ENCODE assay signal across 1 cellular context in genomic region chr17:57243171-57243622, GRCh38.
TF ChIP-seq lines count a peak whose summit lies in the region.

No MANE protein-coding gene starts in this region.

TF ChIP-seq in HepG2, 621 proteins besides CTCF, POLR2A, EP300 and RAD21 (continued from another document and continues in another):
- no peak for TF ChIP-seq ZFP62 (CRISPR knock-in tag; IDR thresholded peaks at IDR 0.05)
- TF ChIP-seq ZFP36L2 (CRISPR knock-in tag; IDR thresholded peaks at IDR 0.05), result no peak
- no peak for TF ChIP-seq NONO (IDR thresholded peaks at IDR 0.05)
- TF ChIP-seq NONO (CRISPR knock-in tag; conservative IDR thresholded peaks at IDR 0.05), result peak; percentile 61; the same call in 1 of the 2 replicates
- TF ChIP-seq, protein P1, sequence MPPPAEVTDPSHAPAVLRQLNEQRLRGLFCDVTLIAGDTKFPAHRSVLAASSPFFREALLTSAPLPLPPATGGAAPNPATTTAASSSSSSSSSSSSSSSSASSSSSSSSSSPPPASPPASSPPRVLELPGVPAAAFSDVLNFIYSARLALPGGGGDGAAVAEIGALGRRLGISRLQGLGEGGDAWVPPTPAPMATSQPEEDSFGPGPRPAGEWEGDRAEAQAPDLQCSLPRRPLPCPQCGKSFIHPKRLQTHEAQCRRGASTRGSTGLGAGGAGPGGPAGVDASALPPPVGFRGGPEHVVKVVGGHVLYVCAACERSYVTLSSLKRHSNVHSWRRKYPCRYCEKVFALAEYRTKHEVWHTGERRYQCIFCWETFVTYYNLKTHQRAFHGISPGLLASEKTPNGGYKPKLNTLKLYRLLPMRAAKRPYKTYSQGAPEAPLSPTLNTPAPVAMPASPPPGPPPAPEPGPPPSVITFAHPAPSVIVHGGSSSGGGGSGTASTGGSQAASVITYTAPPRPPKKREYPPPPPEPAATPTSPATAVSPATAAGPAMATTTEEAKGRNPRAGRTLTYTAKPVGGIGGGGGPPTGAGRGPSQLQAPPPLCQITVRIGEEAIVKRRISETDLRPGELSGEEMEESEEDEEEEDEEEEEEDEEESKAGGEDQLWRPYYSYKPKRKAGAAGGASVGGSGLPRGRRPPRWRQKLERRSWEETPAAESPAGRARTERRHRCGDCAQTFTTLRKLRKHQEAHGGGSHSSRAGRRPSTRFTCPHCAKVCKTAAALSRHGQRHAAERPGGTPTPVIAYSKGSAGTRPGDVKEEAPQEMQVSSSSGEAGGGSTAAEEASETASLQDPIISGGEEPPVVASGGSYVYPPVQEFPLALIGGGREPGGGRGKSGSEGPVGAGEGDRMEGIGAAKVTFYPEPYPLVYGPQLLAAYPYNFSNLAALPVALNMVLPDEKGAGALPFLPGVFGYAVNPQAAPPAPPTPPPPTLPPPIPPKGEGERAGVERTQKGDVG (CRISPR knock-in tag; IDR thresholded peaks at IDR 0.05; ENCODE audit: borderline replicate concordance), result 0 out of 2 replicates have a peak, but pooled peaks have one; percentile 53
- TF ChIP-seq, protein P2, sequence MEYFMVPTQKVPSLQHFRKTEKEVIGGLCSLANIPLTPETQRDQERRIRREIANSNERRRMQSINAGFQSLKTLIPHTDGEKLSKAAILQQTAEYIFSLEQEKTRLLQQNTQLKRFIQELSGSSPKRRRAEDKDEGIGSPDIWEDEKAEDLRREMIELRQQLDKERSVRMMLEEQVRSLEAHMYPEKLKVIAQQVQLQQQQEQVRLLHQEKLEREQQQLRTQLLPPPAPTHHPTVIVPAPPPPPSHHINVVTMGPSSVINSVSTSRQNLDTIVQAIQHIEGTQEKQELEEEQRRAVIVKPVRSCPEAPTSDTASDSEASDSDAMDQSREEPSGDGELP (IDR thresholded peaks at IDR 0.05; ENCODE audit: borderline replicate concordance, low read depth), result no peak
- TF ChIP-seq TBX3 (IDR thresholded peaks at IDR 0.05; ENCODE audit: borderline replicate concordance), result no peak
- 0 out of 2 replicates have a peak, but pooled peaks have one; percentile 53 for TF ChIP-seq ZFP37 (CRISPR knock-in tag; IDR thresholded peaks at IDR 0.05; ENCODE audit: borderline replicate concordance)
- TF ChIP-seq, protein P3, sequence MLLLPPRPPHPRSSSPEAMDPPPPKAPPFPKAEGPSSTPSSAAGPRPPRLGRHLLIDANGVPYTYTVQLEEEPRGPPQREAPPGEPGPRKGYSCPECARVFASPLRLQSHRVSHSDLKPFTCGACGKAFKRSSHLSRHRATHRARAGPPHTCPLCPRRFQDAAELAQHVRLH (CRISPR knock-in tag; IDR thresholded peaks at IDR 0.05; ENCODE audit: borderline replicate concordance, low read depth), result peak; percentile 73; the same call in 1 of the 2 replicates
- peak; percentile 87 for TF ChIP-seq ZNF619 (CRISPR knock-in tag; IDR thresholded peaks at IDR 0.05)
- peak; percentile 71; the same call in 1 of the 2 replicates for TF ChIP-seq HOXA3 (CRISPR knock-in tag; IDR thresholded peaks at IDR 0.05)
- TF ChIP-seq ZBTB14 (CRISPR knock-in tag; IDR thresholded peaks at IDR 0.05), result no peak
- TF ChIP-seq NPAS2 (CRISPR knock-in tag; IDR thresholded peaks at IDR 0.05; ENCODE audit: borderline replicate concordance), result no peak
- TF ChIP-seq CAMTA2 (CRISPR knock-in tag; IDR thresholded peaks at IDR 0.05; ENCODE audit: borderline replicate concordance), result no peak; the same call in 1 of the 2 replicates
- peak; percentile 57 for TF ChIP-seq MEF2D (CRISPR knock-in tag; IDR thresholded peaks at IDR 0.05)
- TF ChIP-seq ZSCAN29 (CRISPR knock-in tag; conservative IDR thresholded peaks at IDR 0.05), result 0 out of 2 replicates have a peak, but pooled peaks have one; percentile 35
- TF ChIP-seq SIN3B (IDR thresholded peaks at IDR 0.05; ENCODE audit: low read length), result no peak
- no peak for TF ChIP-seq MEIS2 (CRISPR knock-in tag; IDR thresholded peaks at IDR 0.05)
- TF ChIP-seq BATF2 (CRISPR knock-in tag; IDR thresholded peaks at IDR 0.05), result no peak
- no peak for TF ChIP-seq WIZ (CRISPR knock-in tag; IDR thresholded peaks at IDR 0.05)
- peak; percentile 66; the same call in 1 of the 2 replicates for TF ChIP-seq BORCS8-MEF2B (CRISPR knock-in tag; IDR thresholded peaks at IDR 0.05)
- TF ChIP-seq, protein P4, sequence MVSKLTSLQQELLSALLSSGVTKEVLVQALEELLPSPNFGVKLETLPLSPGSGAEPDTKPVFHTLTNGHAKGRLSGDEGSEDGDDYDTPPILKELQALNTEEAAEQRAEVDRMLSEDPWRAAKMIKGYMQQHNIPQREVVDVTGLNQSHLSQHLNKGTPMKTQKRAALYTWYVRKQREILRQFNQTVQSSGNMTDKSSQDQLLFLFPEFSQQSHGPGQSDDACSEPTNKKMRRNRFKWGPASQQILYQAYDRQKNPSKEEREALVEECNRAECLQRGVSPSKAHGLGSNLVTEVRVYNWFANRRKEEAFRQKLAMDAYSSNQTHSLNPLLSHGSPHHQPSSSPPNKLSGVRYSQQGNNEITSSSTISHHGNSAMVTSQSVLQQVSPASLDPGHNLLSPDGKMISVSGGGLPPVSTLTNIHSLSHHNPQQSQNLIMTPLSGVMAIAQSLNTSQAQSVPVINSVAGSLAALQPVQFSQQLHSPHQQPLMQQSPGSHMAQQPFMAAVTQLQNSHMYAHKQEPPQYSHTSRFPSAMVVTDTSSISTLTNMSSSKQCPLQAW (CRISPR knock-in tag; IDR thresholded peaks at IDR 0.05), result peak; percentile 92
- no peak for TF ChIP-seq MYC (CRISPR knock-in tag; IDR thresholded peaks at IDR 0.05; ENCODE audit: borderline replicate concordance)
- no peak for TF ChIP-seq ATRX (CRISPR knock-in tag; IDR thresholded peaks at IDR 0.05; ENCODE audit: borderline replicate concordance)
- TF ChIP-seq, protein P5, sequence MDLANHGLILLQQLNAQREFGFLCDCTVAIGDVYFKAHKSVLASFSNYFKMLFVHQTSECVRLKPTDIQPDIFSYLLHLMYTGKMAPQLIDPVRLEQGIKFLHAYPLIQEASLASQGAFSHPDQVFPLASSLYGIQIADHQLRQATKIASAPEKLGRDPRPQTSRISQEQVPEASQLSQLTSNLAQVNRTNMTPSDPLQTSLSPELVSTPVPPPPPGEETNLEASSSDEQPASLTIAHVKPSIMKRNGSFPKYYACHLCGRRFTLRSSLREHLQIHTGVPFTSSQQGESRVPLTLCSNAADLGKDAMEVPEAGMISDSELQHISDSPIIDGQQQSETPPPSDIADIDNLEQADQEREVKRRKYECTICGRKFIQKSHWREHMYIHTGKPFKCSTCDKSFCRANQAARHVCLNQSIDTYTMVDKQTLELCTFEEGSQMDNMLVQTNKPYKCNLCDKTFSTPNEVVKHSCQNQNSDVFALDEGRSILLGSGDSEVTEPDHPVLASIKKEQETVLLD (CRISPR knock-in tag; IDR thresholded peaks at IDR 0.05; ENCODE audit: low read depth), result no peak
- no peak for TF ChIP-seq NR2F6 (IDR thresholded peaks at IDR 0.05)
- 0 out of 2 replicates have a peak, but pooled peaks have one; percentile 42 for TF ChIP-seq NR2F6 (CRISPR knock-in tag; IDR thresholded peaks at IDR 0.05)
- TF ChIP-seq ZNF781 (CRISPR knock-in tag; IDR thresholded peaks at IDR 0.05; ENCODE audit: borderline replicate concordance, not compliant biosample characterization), result peak; percentile 64
- TF ChIP-seq ZNF883 (CRISPR knock-in tag; IDR thresholded peaks at IDR 0.05; ENCODE audit: not compliant biosample characterization), result no peak
- TF ChIP-seq CHD2 (IDR thresholded peaks at IDR 0.05; ENCODE audit: low read depth, low read length), result 0 out of 2 replicates have a peak, but pooled peaks have one; percentile 18
- no peak for TF ChIP-seq PHF8 (CRISPR knock-in tag; IDR thresholded peaks at IDR 0.05)
- TF ChIP-seq, protein P6, sequence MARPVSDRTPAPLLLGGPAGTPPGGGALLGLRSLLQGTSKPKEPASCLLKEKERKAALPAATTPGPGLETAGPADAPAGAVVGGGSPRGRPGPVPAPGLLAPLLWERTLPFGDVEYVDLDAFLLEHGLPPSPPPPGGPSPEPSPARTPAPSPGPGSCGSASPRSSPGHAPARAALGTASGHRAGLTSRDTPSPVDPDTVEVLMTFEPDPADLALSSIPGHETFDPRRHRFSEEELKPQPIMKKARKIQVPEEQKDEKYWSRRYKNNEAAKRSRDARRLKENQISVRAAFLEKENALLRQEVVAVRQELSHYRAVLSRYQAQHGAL (CRISPR knock-in tag; IDR thresholded peaks at IDR 0.05; ENCODE audit: not compliant biosample characterization), result no peak
- TF ChIP-seq, protein P7, sequence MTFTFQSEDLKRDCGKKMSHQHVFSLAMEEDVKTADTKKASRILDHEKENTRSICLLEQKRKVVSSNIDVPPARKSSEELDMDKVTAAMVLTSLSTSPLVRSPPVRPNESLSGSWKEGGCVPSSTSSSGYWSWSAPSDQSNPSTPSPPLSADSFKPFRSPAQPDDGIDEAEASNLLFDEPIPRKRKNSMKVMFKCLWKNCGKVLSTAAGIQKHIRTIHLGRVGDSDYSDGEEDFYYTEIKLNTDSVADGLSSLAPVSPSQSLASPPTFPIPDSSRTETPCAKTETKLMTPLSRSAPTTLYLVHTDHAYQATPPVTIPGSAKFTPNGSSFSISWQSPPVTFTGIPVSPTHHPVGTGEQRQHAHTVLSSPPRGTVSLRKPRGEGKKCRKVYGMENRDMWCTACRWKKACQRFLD (CRISPR knock-in tag; IDR thresholded peaks at IDR 0.05; ENCODE audit: borderline replicate concordance), result no peak
- TF ChIP-seq RARA (CRISPR knock-in tag; IDR thresholded peaks at IDR 0.05), result no peak
- TF ChIP-seq AHR (CRISPR knock-in tag; IDR thresholded peaks at IDR 0.05), result no peak
- no peak for TF ChIP-seq ZSCAN12 (CRISPR knock-in tag; IDR thresholded peaks at IDR 0.05)
- no peak for TF ChIP-seq ZNF552 (CRISPR knock-in tag; IDR thresholded peaks at IDR 0.05; ENCODE audit: borderline replicate concordance)
- TF ChIP-seq TEAD3 (CRISPR knock-in tag; optimal IDR thresholded peaks at IDR 0.05; ENCODE audit: borderline replicate concordance), result peak; percentile 89
- TF ChIP-seq SNAI1 (CRISPR knock-in tag; IDR thresholded peaks at IDR 0.05; ENCODE audit: borderline replicate concordance), result 0 out of 2 replicates have a peak, but pooled peaks have one; percentile 48
- TF ChIP-seq TRAFD1 (CRISPR knock-in tag; IDR thresholded peaks at IDR 0.05; ENCODE audit: borderline replicate concordance), result peak; percentile 83; the same call in 1 of the 2 replicates
- TF ChIP-seq, protein P8, sequence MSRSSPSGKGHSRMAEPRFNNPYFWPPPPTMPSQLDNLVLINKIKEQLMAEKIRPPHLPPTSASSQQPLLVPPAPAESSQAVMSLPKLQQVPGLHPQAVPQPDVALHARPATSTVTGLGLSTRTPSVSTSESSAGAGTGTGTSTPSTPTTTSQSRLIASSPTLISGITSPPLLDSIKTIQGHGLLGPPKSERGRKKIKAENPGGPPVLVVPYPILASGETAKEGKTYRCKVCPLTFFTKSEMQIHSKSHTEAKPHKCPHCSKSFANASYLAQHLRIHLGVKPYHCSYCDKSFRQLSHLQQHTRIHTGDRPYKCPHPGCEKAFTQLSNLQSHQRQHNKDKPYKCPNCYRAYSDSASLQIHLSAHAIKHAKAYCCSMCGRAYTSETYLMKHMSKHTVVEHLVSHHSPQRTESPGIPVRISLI (CRISPR knock-in tag; IDR thresholded peaks at IDR 0.05; ENCODE audit: borderline replicate concordance), result no peak; the same call in 1 of the 2 replicates
- peak; percentile 62; the same call in 1 of the 2 replicates for TF ChIP-seq TGIF2 (CRISPR knock-in tag; IDR thresholded peaks at IDR 0.05)
- TF ChIP-seq, protein P9, sequence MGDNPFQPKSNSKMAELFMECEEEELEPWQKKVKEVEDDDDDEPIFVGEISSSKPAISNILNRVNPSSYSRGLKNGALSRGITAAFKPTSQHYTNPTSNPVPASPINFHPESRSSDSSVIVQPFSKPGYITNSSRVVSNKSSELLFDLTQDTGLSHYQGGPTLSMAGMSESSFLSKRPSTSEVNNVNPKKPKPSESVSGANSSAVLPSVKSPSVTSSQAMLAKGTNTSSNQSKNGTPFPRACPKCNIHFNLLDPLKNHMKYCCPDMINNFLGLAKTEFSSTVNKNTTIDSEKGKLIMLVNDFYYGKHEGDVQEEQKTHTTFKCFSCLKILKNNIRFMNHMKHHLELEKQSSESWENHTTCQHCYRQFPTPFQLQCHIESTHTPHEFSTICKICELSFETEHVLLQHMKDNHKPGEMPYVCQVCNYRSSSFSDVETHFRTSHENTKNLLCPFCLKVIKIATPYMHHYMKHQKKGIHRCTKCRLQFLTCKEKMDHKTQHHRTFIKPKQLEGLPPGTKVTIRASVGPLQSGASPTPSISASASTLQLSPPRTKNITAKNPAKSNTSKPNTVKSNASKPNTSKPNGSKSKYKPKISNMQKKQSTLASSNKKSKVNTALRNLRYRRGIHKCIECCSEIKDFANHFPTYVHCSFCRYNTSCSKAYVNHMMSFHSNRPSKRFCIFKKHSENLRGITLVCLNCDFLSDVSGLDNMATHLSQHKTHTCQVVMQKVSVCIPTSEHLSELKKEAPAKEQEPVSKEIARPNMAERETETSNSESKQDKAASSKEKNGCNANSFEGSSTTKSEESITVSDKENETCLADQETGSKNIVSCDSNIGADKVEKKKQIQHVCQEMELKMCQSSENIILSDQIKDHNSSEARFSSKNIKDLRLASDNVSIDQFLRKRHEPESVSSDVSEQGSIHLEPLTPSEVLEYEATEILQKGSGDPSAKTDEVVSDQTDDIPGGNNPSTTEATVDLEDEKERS (CRISPR knock-in tag; IDR thresholded peaks at IDR 0.05), result 0 out of 2 replicates have a peak, but pooled peaks have one; percentile 1
- no peak for TF ChIP-seq GABPA (IDR thresholded peaks at IDR 0.05; ENCODE audit: low read depth, low read length)
- no peak for TF ChIP-seq GABPA (CRISPR knock-in tag; IDR thresholded peaks at IDR 0.05; ENCODE audit: low read depth)
- TF ChIP-seq ZNF839 (CRISPR knock-in tag; IDR thresholded peaks at IDR 0.05; ENCODE audit: borderline replicate concordance), result no peak
- TF ChIP-seq ZNF569 (CRISPR knock-in tag; IDR thresholded peaks at IDR 0.05; ENCODE audit: borderline replicate concordance), result no peak
- peak; percentile 84 for TF ChIP-seq SSRP1 (CRISPR knock-in tag; IDR thresholded peaks at IDR 0.05)
